Comparison of ENCODE assay signal across 21 cellular contexts in genomic region chr18:10386956-10387355, GRCh38.
DNase-seq lines count a peak whose midpoint lies in the region; ATAC-seq and TF ChIP-seq lines count a peak whose summit lies in the region.
"Had no signal": no experiment of that assay in that cellular context is flagged by ENCODE, and none has a peak within 500 bp of the region (broad histone marks: within the 10 kb centered on the region; RNA-seq: fewer than 3 reads in every experiment).

No MANE protein-coding gene starts in this region.

- peak; percentile 25 for DNase-seq in AG08395 (ENCODE audit: low spot score)
- peak; percentile 38 for DNase-seq in NCI-H226
- no peak for DNase-seq in neural progenitor cell (ENCODE audit: low spot score)
- DNase-seq in NCI-H2227 treated with DMSO at 0.1 percent for 48 hours (lab: John Stamatoyannopoulos, UW): no peak
- DNase-seq in COR-L47 (lab: John Stamatoyannopoulos, UW): no peak
- DNase-seq: CD4-positive, alpha-beta memory T cell; DMS53; DND-41; EL; GOT3; H7; HFFc6 had no signal

- no peaks in the 10 kb centered on the region for H3K9me3 ChIP-seq in neural progenitor cell (ENCODE audit: low read depth)
- H3K9me3 ChIP-seq: A549, BLaER1 had no signal

- peak overlapping the region; percentile 40 for H3K27ac Mint-ChIP-seq in dendritic cell treated with granulocyte-macrophage colony-stimulating factor and Interleukin-4, amounts not matched to agents 40 ng/mL and 50 ng/mL, for 4 days
- peak overlapping the region; percentile 26 for H3K27ac Mint-ChIP-seq in neural progenitor cell
- H3K27ac Mint-ChIP-seq: CD14-positive monocyte; CD4-positive, alpha-beta memory T cell; HFFc6; IgD-negative memory B cell had no signal

- peaks cover 14% of the 10 kb centered on the region for H3K4me1 ChIP-seq in neural progenitor cell
- H3K4me1 ChIP-seq: A549, BLaER1 had no signal

- no peak overlapping the region for H3K4me3 ChIP-seq in neural progenitor cell
- H3K4me3 ChIP-seq: A549, BLaER1 had no signal

- no peak overlapping the region for H3K9ac ChIP-seq in neural progenitor cell
- H3K9ac ChIP-seq: BLaER1 had no signal

- no peak for TF ChIP-seq CTCF in neural progenitor cell (IDR thresholded peaks at IDR 0.05)

- H3K27me3 Mint-ChIP-seq in dendritic cell treated with granulocyte-macrophage colony-stimulating factor and Interleukin-4, amounts not matched to agents 40 ng/mL and 50 ng/mL, for 4 days: peaks cover 2% of the 10 kb centered on the region
- peaks cover 3% of the 10 kb centered on the region for H3K27me3 Mint-ChIP-seq in neural progenitor cell (ENCODE audit: insufficient read depth, low read depth)

- H3K9me3 Mint-ChIP-seq in dendritic cell treated with granulocyte-macrophage colony-stimulating factor and Interleukin-4, amounts not matched to agents 40 ng/mL and 50 ng/mL, for 4 days: peaks cover 5% of the 10 kb centered on the region
- peaks cover 47% of the 10 kb centered on the region for H3K9me3 Mint-ChIP-seq in neural progenitor cell
- H3K9me3 Mint-ChIP-seq: HFFc6 had no signal

- H3K27me3 ChIP-seq in neural progenitor cell: no peaks in the 10 kb centered on the region
- H3K27me3 ChIP-seq: BLaER1 had no signal

- no peak overlapping the region for H3K4me3 Mint-ChIP-seq in dendritic cell treated with granulocyte-macrophage colony-stimulating factor and Interleukin-4, amounts not matched to agents 40 ng/mL and 50 ng/mL, for 4 days
- H3K4me3 Mint-ChIP-seq in neural progenitor cell: no peak overlapping the region
- H3K4me3 Mint-ChIP-seq: CD14-positive monocyte; CD4-positive, alpha-beta memory T cell; HFFc6; IgD-negative memory B cell had no signal

- H3K4me1 Mint-ChIP-seq in dendritic cell treated with granulocyte-macrophage colony-stimulating factor and Interleukin-4, amounts not matched to agents 40 ng/mL and 50 ng/mL, for 4 days (ENCODE audit: low read depth): peaks cover 16% of the 10 kb centered on the region
- peaks cover 21% of the 10 kb centered on the region for H3K4me1 Mint-ChIP-seq in neural progenitor cell
- H3K4me1 Mint-ChIP-seq: CD4-positive, alpha-beta memory T cell had no signal

- H3K27ac ChIP-seq in neural progenitor cell: no peak overlapping the region
- H3K27ac ChIP-seq: 22Rv1, A549, BLaER1 had no signal

- no peaks in the 10 kb centered on the region for H3F3A ChIP-seq in neural progenitor cell (ENCODE audit: low read depth)

- H4K20me1 ChIP-seq in neural progenitor cell (ENCODE audit: low read depth): no peaks in the 10 kb centered on the region
- H4K20me1 ChIP-seq: BLaER1 had no signal

- intact Hi-C loops in dendritic cell treated with granulocyte-macrophage colony-stimulating factor and Interleukin-4, amounts not matched to agents 40 ng/mL and 50 ng/mL, for 4 days (cut with micrococcal nuclease): no loop called here

- peaks cover 3% of the 10 kb centered on the region for H3K36me3 ChIP-seq in neural progenitor cell
- H3K36me3 ChIP-seq: BLaER1 had no signal

- no peak overlapping the region for H3K4me2 ChIP-seq in neural progenitor cell
- H3K4me2 ChIP-seq: A549, BLaER1 had no signal

- H2AFZ ChIP-seq in neural progenitor cell (replicated peaks): no peak overlapping the region

- H3K79me2 ChIP-seq in neural progenitor cell (ENCODE audit: low read depth): no peaks in the 10 kb centered on the region

- no peak for ATAC-seq in GM18873 (IDR thresholded peaks at IDR 0.05; ENCODE audit: low FRiP score, unreplicated experiment)
- ATAC-seq in HG02798 (IDR thresholded peaks at IDR 0.05; ENCODE audit: poor library complexity, unreplicated experiment): no peak
- ATAC-seq: A549, HCT116 had no signal

- H3K36me3 Mint-ChIP-seq in dendritic cell treated with granulocyte-macrophage colony-stimulating factor and Interleukin-4, amounts not matched to agents 40 ng/mL and 50 ng/mL, for 4 days (ENCODE audit: low read depth): no peaks in the 10 kb centered on the region
- peaks cover 4% of the 10 kb centered on the region for H3K36me3 Mint-ChIP-seq in neural progenitor cell
- H3K36me3 Mint-ChIP-seq: CD14-positive monocyte; CD4-positive, alpha-beta memory T cell had no signal

Comparison
In these comparisons a context has a peak if more than half of its experiments do, and no peak if none do; other contexts are left out.
1. DNase-seq: peak in AG08395 (single experiment) and NCI-H226 (single experiment); none in neural progenitor cell (single experiment), NCI-H2227 treated with DMSO at 0.1 percent for 48 hours (single experiment) and COR-L47 (single experiment).